ENCODE assay signal across 17 cellular contexts in genomic region chr13:22837980-22838615, GRCh38.
DNase-seq lines count a peak whose midpoint lies in the region; ATAC-seq and TF ChIP-seq lines count a peak whose summit lies in the region.
"Had no signal": no experiment of that assay in that cellular context is flagged by ENCODE, and none has a peak within 500 bp of the region (broad histone marks: within the 10 kb centered on the region; RNA-seq: fewer than 3 reads in every experiment).

No MANE protein-coding gene starts in this region.

- H3K27ac Mint-ChIP-seq in MCF 10A (ENCODE audit: low read depth, unreplicated experiment) = no peak overlapping the region
- H3K27ac Mint-ChIP-seq: activated CD4-positive, alpha-beta T cell treated with anti-CD3 and anti-CD28 coated beads, Interleukin-2, amount 10 ng/mL, durations not matched to agents 24 days and 14 days; naive thymus-derived CD8-positive, alpha-beta T cell; T-helper 2 cell treated with Interferon-gamma antibody and Interleukin-4, amounts not matched to agents 5 μg/mL and 100 μg/mL, for 36 hours had no signal

- BruUV-seq in MCF 10A (replicated peaks; lab: Mats Ljungman, UMichigan) = no TSS peak

- CTCF ChIA-PET in MCF 10A (lab: Yijun Ruan, JAX) = no interaction called here

- TF ChIP-seq POLR2A in breast epithelium (IDR thresholded peaks at IDR 0.05) = no peak

- H3K9me3 Mint-ChIP-seq in MCF 10A (ENCODE audit: unreplicated experiment) = no peaks in the 10 kb centered on the region
- H3K9me3 Mint-ChIP-seq: activated CD4-positive, alpha-beta T cell treated with anti-CD3 and anti-CD28 coated beads, Interleukin-2, amount 10 ng/mL, durations not matched to agents 24 days and 14 days; naive thymus-derived CD8-positive, alpha-beta T cell; T-helper 2 cell treated with Interferon-gamma antibody and Interleukin-4, amounts not matched to agents 5 μg/mL and 100 μg/mL, for 36 hours had no signal

- ATAC-seq in left cardiac atrium (peak; percentile 47 to 83), aorta (ENCODE audit: low FRiP score) (peak; percentile 64), GM18520 (IDR thresholded peaks at IDR 0.05; ENCODE audit: unreplicated experiment) (no peak), left colon (no peak)
- ATAC-seq: naive thymus-derived CD8-positive, alpha-beta T cell had no signal

- no peaks in the 10 kb centered on the region for H3K9me3 ChIP-seq in breast epithelium
- H3K9me3 ChIP-seq in aorta (ENCODE audit: control insufficient read depth, low read length) = peaks cover 2% of the 10 kb centered on the region

- peak overlapping the region; percentile 30 to 60 (median 35) for H3K4me3 ChIP-seq in breast epithelium
- H3K4me3 ChIP-seq in aorta (ENCODE audit: low read length in 2 of 2) = no peak overlapping the region

- WGBS in aorta, 2 donors = 9 to 15% methylated on average over 37 to 45 of the region's 45 CpGs

- no peak overlapping the region for H3K4me3 Mint-ChIP-seq in MCF 10A (ENCODE audit: unreplicated experiment)
- H3K4me3 Mint-ChIP-seq: activated CD4-positive, alpha-beta T cell treated with anti-CD3 and anti-CD28 coated beads, Interleukin-2, amount 10 ng/mL, durations not matched to agents 24 days and 14 days; naive thymus-derived CD8-positive, alpha-beta T cell; T-helper 2 cell treated with Interferon-gamma antibody and Interleukin-4, amounts not matched to agents 5 μg/mL and 100 μg/mL, for 36 hours had no signal

- H3K27me3 Mint-ChIP-seq in MCF 10A (ENCODE audit: insufficient read depth, unreplicated experiment) = no peaks in the 10 kb centered on the region

- TF ChIP-seq CTCF in breast epithelium (IDR thresholded peaks at IDR 0.05) (no peak), MCF 10A (IDR thresholded peaks at IDR 0.05; ENCODE audit: unreplicated experiment) (no peak)

- no peaks in the 10 kb centered on the region for H3K36me3 Mint-ChIP-seq in MCF 10A (ENCODE audit: insufficient read depth, unreplicated experiment)
- H3K36me3 Mint-ChIP-seq: naive thymus-derived CD8-positive, alpha-beta T cell had no signal

- POLR2A ChIA-PET in MCF 10A (lab: Yijun Ruan, JAX) = interaction anchor here (0.6 kb wide), 1 partner anchor 241 kb away, joined by 3 read pairs; no protein-coding TSS in a partner anchor

- H3K27me3 ChIP-seq in breast epithelium (peaks cover 0 to 16% of the 10 kb centered on the region in 2 donors), aorta (ENCODE audit: control insufficient read depth in 1 of 2, insufficient read depth in 2 of 2, low read length in 1 of 2) (peaks cover 0 to 2% of the 10 kb centered on the region in 2 donors)

- H3K36me3 ChIP-seq in breast epithelium (no peaks in the 10 kb centered on the region), aorta (ENCODE audit: control insufficient read depth in 1 of 2, insufficient read depth in 2 of 2, low read length in 1 of 2) (no peaks in the 10 kb centered on the region)

- DNase-seq in breast epithelium (ENCODE audit: low spot score in 2 of 2) = no peak
- DNase-seq in MCF 10A (ENCODE audit: unreplicated experiment) = no peak
- no peak for DNase-seq in left cardiac atrium
- peak; percentile 23 for DNase-seq in renal cortical epithelial cell (ENCODE audit: low read depth)
- DNase-seq in aorta = no peak
- DNase-seq in NCI-H2081 treated with DMSO at 0.1 percent for 48 hours (lab: John Stamatoyannopoulos, UW) = no peak
- no peak for DNase-seq in left colon
- DNase-seq: activated CD4-positive, alpha-beta T cell treated with anti-CD3 and anti-CD28 coated beads, Interleukin-2, amount 10 ng/mL, durations not matched to agents 24 days and 14 days; anterior cingulate cortex; effector CD8-positive, alpha-beta T cell; foreskin melanocyte; islet precursor cell; MV-4-11; naive thymus-derived CD8-positive, alpha-beta T cell; small intestine had no signal

- intact Hi-C loops in breast epithelium (cut with DNase I; ENCODE audit: low total_unique reads) (no loop called here), MCF 10A (cut with micrococcal nuclease) (no loop called here), left cardiac atrium (cut with DNase I) (no loop called here), aorta (cut with DNase I) (no loop called here), left colon (cut with DNase I, micrococcal nuclease) (no loop called here)

- H3K27ac ChIP-seq in breast epithelium (no peak overlapping the region), aorta (ENCODE audit: low read depth in 1 of 2, low read length in 2 of 2) (no peak overlapping the region)

- H3K4me1 ChIP-seq in breast epithelium = no peaks in the 10 kb centered on the region
- no peaks in the 10 kb centered on the region for H3K4me1 ChIP-seq in aorta (ENCODE audit: control insufficient read depth in 1 of 2, insufficient read depth in 2 of 2, low read length in 2 of 2)

- H3K4me1 Mint-ChIP-seq in MCF 10A (ENCODE audit: insufficient read depth, unreplicated experiment) = no peaks in the 10 kb centered on the region
- H3K4me1 Mint-ChIP-seq: activated CD4-positive, alpha-beta T cell treated with anti-CD3 and anti-CD28 coated beads, Interleukin-2, amount 10 ng/mL, durations not matched to agents 24 days and 14 days; naive thymus-derived CD8-positive, alpha-beta T cell had no signal

Comparison
In these comparisons a context has a peak if more than half of its experiments do, and no peak if none do; other contexts are left out.
1. H3K4me3 ChIP-seq: peak in breast epithelium (3 of 3); none in aorta (0 of 2).
2. ATAC-seq: peak in left cardiac atrium (2 of 2) and aorta (single experiment); none in GM18520 (single experiment) and left colon (single experiment).